ENCODE assay signal across 1 cellular context in genomic region chr19:10251792-10252694, GRCh38.
TF ChIP-seq lines count a peak whose summit lies in the region.

Gene MRPL4, plus strand, starts transcription at chr19:10252214. Its CDS starts 40 bp downstream, at chr19:10252254.

TF ChIP-seq in HepG2, 621 proteins besides CTCF, POLR2A, EP300 and RAD21 (continued from another document and continues in another):
- peak; percentile 54 for TF ChIP-seq ARID5B (CRISPR knock-in tag; IDR thresholded peaks at IDR 0.05)
- no peak for TF ChIP-seq KLF11 (CRISPR knock-in tag; IDR thresholded peaks at IDR 0.05)
- peak; percentile 52 for TF ChIP-seq SKI (IDR thresholded peaks at IDR 0.05; ENCODE audit: partially characterized antibody)
- TF ChIP-seq THRA (CRISPR knock-in tag; IDR thresholded peaks at IDR 0.05; ENCODE audit: borderline replicate concordance), result peak; percentile 91; the same call in 1 of the 2 replicates
- peak; percentile 98 for TF ChIP-seq KMT2A (CRISPR knock-in tag; IDR thresholded peaks at IDR 0.05)
- TF ChIP-seq ZNF484 (CRISPR knock-in tag; IDR thresholded peaks at IDR 0.05; ENCODE audit: borderline replicate concordance, low read depth), result no peak
- TF ChIP-seq WIZ (CRISPR knock-in tag; IDR thresholded peaks at IDR 0.05), result peak; percentile 71
- 0 out of 2 replicates have a peak, but pooled peaks have one; percentile 45 for TF ChIP-seq HOXA9 (CRISPR knock-in tag; IDR thresholded peaks at IDR 0.05; ENCODE audit: borderline replicate concordance)
- peak; percentile 99 for TF ChIP-seq ZFX (CRISPR knock-in tag; IDR thresholded peaks at IDR 0.05; ENCODE audit: low read depth)
- TF ChIP-seq ZNF605 (CRISPR knock-in tag; IDR thresholded peaks at IDR 0.05), result peak; percentile 91
- peak; percentile 63; the same call in 1 of the 2 replicates for TF ChIP-seq ZNF563 (CRISPR knock-in tag; IDR thresholded peaks at IDR 0.05)
- peak; percentile 88 for TF ChIP-seq CREB3 (CRISPR knock-in tag; IDR thresholded peaks at IDR 0.05)
- peak; percentile 98 for TF ChIP-seq ZNF687 (CRISPR knock-in tag; IDR thresholded peaks at IDR 0.05)
- TF ChIP-seq ZNF672 (CRISPR knock-in tag; IDR thresholded peaks at IDR 0.05), result no peak
- no peak for TF ChIP-seq ZNF205 (CRISPR knock-in tag; IDR thresholded peaks at IDR 0.05)
- TF ChIP-seq CCAR2 (optimal IDR thresholded peaks at IDR 0.05; ENCODE audit: low read depth, low read length), result no peak
- peak; percentile 94; the same call in 1 of the 2 replicates for TF ChIP-seq ZNF430 (CRISPR knock-in tag; IDR thresholded peaks at IDR 0.05)
- TF ChIP-seq ZMAT5 (CRISPR knock-in tag; IDR thresholded peaks at IDR 0.05; ENCODE audit: borderline replicate concordance, low read depth), result no peak
- peak; percentile 88; the same call in 1 of the 2 replicates for TF ChIP-seq KDM5B (CRISPR knock-in tag; IDR thresholded peaks at IDR 0.05; ENCODE audit: borderline replicate concordance)
- peak; percentile 94 for TF ChIP-seq ZNF567 (CRISPR knock-in tag; IDR thresholded peaks at IDR 0.05; ENCODE audit: borderline replicate concordance)
- TF ChIP-seq ETV6 (CRISPR knock-in tag; conservative IDR thresholded peaks at IDR 0.05), result no peak; the same call in 1 of the 2 replicates
- peak; percentile 58; the same call in 1 of the 2 replicates for TF ChIP-seq SKIL (CRISPR knock-in tag; IDR thresholded peaks at IDR 0.05; ENCODE audit: borderline replicate concordance)
- TF ChIP-seq KDM5A (IDR thresholded peaks at IDR 0.05; ENCODE audit: borderline replicate concordance, low read length), result peak; percentile 97
- no peak for TF ChIP-seq ZFP37 (CRISPR knock-in tag; IDR thresholded peaks at IDR 0.05; ENCODE audit: borderline replicate concordance)
- peak; percentile 92 for TF ChIP-seq RXRB (CRISPR knock-in tag; IDR thresholded peaks at IDR 0.05; ENCODE audit: borderline replicate concordance)
- TF ChIP-seq AKNA (CRISPR knock-in tag; IDR thresholded peaks at IDR 0.05; ENCODE audit: borderline replicate concordance), result no peak
- peak; percentile 93 for TF ChIP-seq ZMYM4 (CRISPR knock-in tag; IDR thresholded peaks at IDR 0.05)
- peak; percentile 94 for TF ChIP-seq ZNF639 (CRISPR knock-in tag; conservative IDR thresholded peaks at IDR 0.05)
- 0 out of 2 replicates have a peak, but pooled peaks have one; percentile 88 for TF ChIP-seq ZNF30 (CRISPR knock-in tag; IDR thresholded peaks at IDR 0.05)
- TF ChIP-seq ZNF7 (CRISPR knock-in tag; IDR thresholded peaks at IDR 0.05), result no peak
